Comparison of ENCODE assay signal across 1 cellular context in the genomic region with DNA sequence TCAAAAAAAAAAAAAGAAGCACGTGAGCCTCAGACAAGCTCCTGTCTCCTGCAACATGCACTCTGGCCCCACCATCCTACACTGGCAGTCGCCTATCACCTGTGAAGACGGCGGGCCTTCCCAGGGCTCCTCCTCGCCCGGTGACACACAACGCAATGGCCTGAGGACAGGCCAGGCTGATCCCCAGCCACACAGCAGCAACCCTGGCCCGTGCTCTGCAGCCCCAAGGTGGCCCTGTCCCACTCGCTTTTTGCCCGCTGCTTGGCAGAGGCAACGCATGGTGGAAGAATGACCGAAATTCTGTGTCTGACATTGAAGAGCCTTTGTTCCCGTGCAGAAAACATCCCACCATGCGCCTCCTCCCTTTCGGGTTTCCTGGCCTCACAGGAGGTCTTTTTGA.
TF ChIP-seq lines count a peak whose summit lies in the region.

No MANE protein-coding gene starts in this region.

TF ChIP-seq in IMR-90, 13 proteins besides CTCF, POLR2A, EP300 and RAD21:
- TF ChIP-seq MAZ (IDR thresholded peaks at IDR 0.05; ENCODE audit: borderline replicate concordance, low read depth, low read length) (no peak), CHD1 (IDR thresholded peaks at IDR 0.05; ENCODE audit: low read depth, low read length) (no peak), CEBPB (IDR thresholded peaks at IDR 0.05; ENCODE audit: low read depth, low read length) (no peak), SMC3 (IDR thresholded peaks at IDR 0.05; ENCODE audit: low read depth, low read length) (no peak), RFX5 (IDR thresholded peaks at IDR 0.05; ENCODE audit: low read depth, low read length) (no peak), FOS (IDR thresholded peaks at IDR 0.05; ENCODE audit: low read depth, low read length) (no peak), BHLHE40 (IDR thresholded peaks at IDR 0.05; ENCODE audit: low read depth, low read length) (no peak), ELK1 (IDR thresholded peaks at IDR 0.05; ENCODE audit: borderline replicate concordance, low read depth, low read length) (no peak), RCOR1 (IDR thresholded peaks at IDR 0.05; ENCODE audit: insufficient replicate concordance, low read length) (no peak), MXI1 (IDR thresholded peaks at IDR 0.05; ENCODE audit: borderline replicate concordance, low read depth, low read length) (no peak), USF2 (IDR thresholded peaks at IDR 0.05; ENCODE audit: low read depth, low read length) (no peak), NFE2L2 (IDR thresholded peaks at IDR 0.05; ENCODE audit: low read depth, low read length) (no peak), MAFK (IDR thresholded peaks at IDR 0.05; ENCODE audit: low read depth, low read length) (no peak)
